In the genomic region with DNA sequence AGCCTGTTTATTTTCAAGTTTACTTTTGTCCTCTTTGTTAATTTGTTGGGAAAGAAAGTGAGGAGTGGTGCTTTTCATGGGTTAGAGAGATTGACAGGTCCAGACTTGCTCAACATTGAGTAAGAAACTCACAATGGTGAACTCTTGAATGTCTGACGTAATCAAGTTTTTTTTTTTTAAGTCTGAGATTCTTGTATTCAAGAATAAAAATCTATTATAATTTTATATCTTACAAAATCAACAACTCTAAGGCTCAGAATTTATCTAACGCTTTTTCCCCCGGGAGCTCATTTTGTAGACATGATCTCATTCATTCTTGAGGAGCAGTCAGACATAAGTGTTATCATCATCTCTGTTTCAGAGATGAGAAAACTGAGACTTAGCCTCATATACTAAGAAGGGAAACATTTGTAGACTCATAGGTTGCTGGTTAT, we compare ENCODE assay signal across 1 cellular context.
TF ChIP-seq lines count a peak whose summit lies in the region.

No MANE protein-coding gene starts in this region.

TF ChIP-seq in K562, 482 proteins besides CTCF, POLR2A, EP300 and RAD21:
- TF ChIP-seq MYC (IDR thresholded peaks at IDR 0.05; ENCODE audit: low read depth, low read length) (no peak), MYC (CRISPR knock-in tag; IDR thresholded peaks at IDR 0.05; ENCODE audit: borderline replicate concordance, low read depth) (no peak), CEBPG (CRISPR knock-in tag; IDR thresholded peaks at IDR 0.05) (no peak), CEBPG (tag; conservative IDR thresholded peaks at IDR 0.05 in 1 of 2, IDR thresholded peaks at IDR 0.05 in 1 of 2) (peak in 1 of 2 experiments; percentile 43; a peak in 2 of 4 replicates), CEBPB (tag; IDR thresholded peaks at IDR 0.05) (peak; percentile 44; the same call in 1 of the 2 replicates)
- TF ChIP-seq, protein P1, sequence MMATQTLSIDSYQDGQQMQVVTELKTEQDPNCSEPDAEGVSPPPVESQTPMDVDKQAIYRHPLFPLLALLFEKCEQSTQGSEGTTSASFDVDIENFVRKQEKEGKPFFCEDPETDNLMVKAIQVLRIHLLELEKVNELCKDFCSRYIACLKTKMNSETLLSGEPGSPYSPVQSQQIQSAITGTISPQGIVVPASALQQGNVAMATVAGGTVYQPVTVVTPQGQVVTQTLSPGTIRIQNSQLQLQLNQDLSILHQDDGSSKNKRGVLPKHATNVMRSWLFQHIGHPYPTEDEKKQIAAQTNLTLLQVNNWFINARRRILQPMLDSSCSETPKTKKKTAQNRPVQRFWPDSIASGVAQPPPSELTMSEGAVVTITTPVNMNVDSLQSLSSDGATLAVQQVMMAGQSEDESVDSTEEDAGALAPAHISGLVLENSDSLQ (IDR thresholded peaks at IDR 0.05), result peak; percentile 48
- TF ChIP-seq, protein P2, sequence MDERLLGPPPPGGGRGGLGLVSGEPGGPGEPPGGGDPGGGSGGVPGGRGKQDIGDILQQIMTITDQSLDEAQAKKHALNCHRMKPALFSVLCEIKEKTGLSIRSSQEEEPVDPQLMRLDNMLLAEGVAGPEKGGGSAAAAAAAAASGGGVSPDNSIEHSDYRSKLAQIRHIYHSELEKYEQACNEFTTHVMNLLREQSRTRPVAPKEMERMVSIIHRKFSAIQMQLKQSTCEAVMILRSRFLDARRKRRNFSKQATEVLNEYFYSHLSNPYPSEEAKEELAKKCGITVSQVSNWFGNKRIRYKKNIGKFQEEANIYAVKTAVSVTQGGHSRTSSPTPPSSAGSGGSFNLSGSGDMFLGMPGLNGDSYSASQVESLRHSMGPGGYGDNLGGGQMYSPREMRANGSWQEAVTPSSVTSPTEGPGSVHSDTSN (CRISPR knock-in tag; IDR thresholded peaks at IDR 0.05; ENCODE audit: low read depth), result no peak
- TF ChIP-seq, protein P2 (tag; conservative IDR thresholded peaks at IDR 0.05; ENCODE audit: low read depth), result 0 out of 2 replicates have a peak, but pooled peaks have one; percentile 10
TF ChIP-seq in K562: peak in this region for 4.
